1 cellular context compared by ENCODE assay signal in the genomic region with DNA sequence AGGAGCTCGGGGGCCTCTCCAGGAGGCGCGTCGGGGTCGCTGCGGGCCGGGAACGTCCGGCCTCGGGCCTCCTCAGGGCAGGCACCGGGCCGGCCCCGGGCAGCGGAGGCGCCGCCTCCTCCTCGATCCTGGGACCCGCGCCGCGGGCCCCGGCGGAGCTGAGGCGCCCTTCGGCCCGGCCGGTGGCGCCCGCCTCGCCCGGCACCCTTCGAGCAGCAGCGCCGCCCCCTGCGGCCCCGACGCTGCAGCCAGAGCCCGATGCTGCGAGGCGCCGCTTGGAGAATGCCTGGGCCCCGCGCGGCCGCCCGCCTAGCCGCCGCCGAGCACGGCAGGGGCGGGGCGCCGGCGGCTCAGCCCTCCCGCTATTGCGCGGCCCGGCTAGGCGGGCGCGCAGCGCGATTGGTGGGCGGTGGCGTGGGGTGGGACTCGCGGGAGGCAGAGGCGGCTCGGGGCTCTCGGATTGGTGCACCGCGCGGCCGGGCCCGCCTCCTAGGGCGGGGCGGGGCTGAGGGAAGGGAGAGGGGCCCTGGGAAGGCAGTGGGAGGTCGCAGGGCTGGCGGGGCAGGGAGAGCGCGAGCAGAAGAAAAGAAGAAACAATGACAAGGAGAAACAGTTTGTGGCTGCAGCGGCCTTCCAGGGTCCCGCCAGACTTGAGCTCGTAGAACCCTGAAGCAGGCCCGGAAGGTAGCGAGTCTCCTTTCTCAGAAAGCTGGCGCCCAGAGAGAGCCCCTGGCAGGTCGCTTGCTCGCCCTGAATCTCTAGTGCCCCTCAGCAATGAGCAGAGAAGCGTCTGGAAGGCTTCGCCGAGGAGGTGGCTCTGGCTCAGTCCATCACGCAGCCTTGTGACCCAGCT.
TF ChIP-seq lines count a peak whose summit lies in the region.

EEIG1 (minus strand) TSS at position 284 of the 853 bp plus-strand sequence. CDS start 852 bp downstream, outside the sequence.

TF ChIP-seq in HepG2, 621 proteins besides CTCF, POLR2A, EP300 and RAD21 (continued from another document and continues in another):
- TF ChIP-seq ATF4 (CRISPR knock-in tag; IDR thresholded peaks at IDR 0.05) (no peak), ZNF777 (CRISPR knock-in tag; IDR thresholded peaks at IDR 0.05) (no peak), MAFG (CRISPR knock-in tag; IDR thresholded peaks at IDR 0.05) (no peak), TSC22D2 (CRISPR knock-in tag; IDR thresholded peaks at IDR 0.05; ENCODE audit: borderline replicate concordance) (no peak), POLR2AphosphoS5 (IDR thresholded peaks at IDR 0.05; ENCODE audit: low read depth, low read length) (peak; percentile 85), IRF2 (CRISPR knock-in tag; IDR thresholded peaks at IDR 0.05) (peak; percentile 20; the same call in 1 of the 2 replicates), ZNF414 (CRISPR knock-in tag; IDR thresholded peaks at IDR 0.05) (no peak), BRCA1 (CRISPR knock-in tag; IDR thresholded peaks at IDR 0.05) (no peak), ZNF235 (CRISPR knock-in tag; IDR thresholded peaks at IDR 0.05; ENCODE audit: borderline replicate concordance) (no peak), TCF7 (IDR thresholded peaks at IDR 0.05; ENCODE audit: low read depth) (no peak), PAXIP1 (CRISPR knock-in tag; conservative IDR thresholded peaks at IDR 0.05) (no peak), ZNF260 (CRISPR knock-in tag; IDR thresholded peaks at IDR 0.05; ENCODE audit: borderline replicate concordance, low read depth) (no peak), PHB2 (IDR thresholded peaks at IDR 0.05; ENCODE audit: partially characterized antibody) (no peak), KDM5A (IDR thresholded peaks at IDR 0.05; ENCODE audit: borderline replicate concordance, low read length) (no peak), ATF7-NPFF (CRISPR knock-in tag; IDR thresholded peaks at IDR 0.05; ENCODE audit: low read depth) (0 out of 2 replicates have a peak, but pooled peaks have one; percentile 48), MAFF (IDR thresholded peaks at IDR 0.05; ENCODE audit: low read depth, low read length) (no peak), SP2 (CRISPR knock-in tag; IDR thresholded peaks at IDR 0.05) (peak; percentile 91), ZNF20 (CRISPR knock-in tag; IDR thresholded peaks at IDR 0.05) (no peak), ZNF7 (CRISPR knock-in tag; IDR thresholded peaks at IDR 0.05) (no peak), AKNA (CRISPR knock-in tag; IDR thresholded peaks at IDR 0.05; ENCODE audit: borderline replicate concordance) (no peak), ZNF713 (CRISPR knock-in tag; IDR thresholded peaks at IDR 0.05) (no peak), ZNF883 (CRISPR knock-in tag; IDR thresholded peaks at IDR 0.05; ENCODE audit: not compliant biosample characterization) (no peak), GABPB1 (CRISPR knock-in tag; IDR thresholded peaks at IDR 0.05) (peak; percentile 52; the same call in 1 of the 2 replicates), FOXP1 (IDR thresholded peaks at IDR 0.05) (no peak), FOXP1 (CRISPR knock-in tag; IDR thresholded peaks at IDR 0.05) (no peak), SP1 (IDR thresholded peaks at IDR 0.05) (no peak), SP1 (CRISPR knock-in tag; IDR thresholded peaks at IDR 0.05) (peak; percentile 90), SCMH1 (CRISPR knock-in tag; IDR thresholded peaks at IDR 0.05; ENCODE audit: borderline replicate concordance) (no peak), GABPA (IDR thresholded peaks at IDR 0.05; ENCODE audit: low read depth, low read length) (no peak), GABPA (CRISPR knock-in tag; IDR thresholded peaks at IDR 0.05; ENCODE audit: low read depth) (no peak), NR2F2 (IDR thresholded peaks at IDR 0.05; ENCODE audit: borderline replicate concordance, low read depth) (no peak), IRX3 (CRISPR knock-in tag; IDR thresholded peaks at IDR 0.05; ENCODE audit: borderline replicate concordance, low read depth) (no peak), KMT2A (CRISPR knock-in tag; IDR thresholded peaks at IDR 0.05) (no peak), ZNF709 (CRISPR knock-in tag; IDR thresholded peaks at IDR 0.05) (no peak), HNF1A (IDR thresholded peaks at IDR 0.05; ENCODE audit: low read depth) (no peak), HNF1A (CRISPR knock-in tag; IDR thresholded peaks at IDR 0.05; ENCODE audit: borderline replicate concordance) (no peak), ZIK1 (CRISPR knock-in tag; IDR thresholded peaks at IDR 0.05; ENCODE audit: borderline replicate concordance, low read depth) (no peak), ZNF292 (CRISPR knock-in tag; IDR thresholded peaks at IDR 0.05; ENCODE audit: borderline replicate concordance, low read depth) (no peak), ZNF264 (CRISPR knock-in tag; IDR thresholded peaks at IDR 0.05) (no peak)
- TF ChIP-seq, protein P1, sequence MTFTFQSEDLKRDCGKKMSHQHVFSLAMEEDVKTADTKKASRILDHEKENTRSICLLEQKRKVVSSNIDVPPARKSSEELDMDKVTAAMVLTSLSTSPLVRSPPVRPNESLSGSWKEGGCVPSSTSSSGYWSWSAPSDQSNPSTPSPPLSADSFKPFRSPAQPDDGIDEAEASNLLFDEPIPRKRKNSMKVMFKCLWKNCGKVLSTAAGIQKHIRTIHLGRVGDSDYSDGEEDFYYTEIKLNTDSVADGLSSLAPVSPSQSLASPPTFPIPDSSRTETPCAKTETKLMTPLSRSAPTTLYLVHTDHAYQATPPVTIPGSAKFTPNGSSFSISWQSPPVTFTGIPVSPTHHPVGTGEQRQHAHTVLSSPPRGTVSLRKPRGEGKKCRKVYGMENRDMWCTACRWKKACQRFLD (CRISPR knock-in tag; IDR thresholded peaks at IDR 0.05; ENCODE audit: borderline replicate concordance): no peak
- TF ChIP-seq, protein P2, sequence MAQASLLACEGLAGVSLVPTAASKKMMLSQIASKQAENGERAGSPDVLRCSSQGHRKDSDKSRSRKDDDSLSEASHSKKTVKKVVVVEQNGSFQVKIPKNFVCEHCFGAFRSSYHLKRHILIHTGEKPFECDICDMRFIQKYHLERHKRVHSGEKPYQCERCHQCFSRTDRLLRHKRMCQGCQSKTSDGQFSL (CRISPR knock-in tag; IDR thresholded peaks at IDR 0.05): no peak
- TF ChIP-seq, protein P3, sequence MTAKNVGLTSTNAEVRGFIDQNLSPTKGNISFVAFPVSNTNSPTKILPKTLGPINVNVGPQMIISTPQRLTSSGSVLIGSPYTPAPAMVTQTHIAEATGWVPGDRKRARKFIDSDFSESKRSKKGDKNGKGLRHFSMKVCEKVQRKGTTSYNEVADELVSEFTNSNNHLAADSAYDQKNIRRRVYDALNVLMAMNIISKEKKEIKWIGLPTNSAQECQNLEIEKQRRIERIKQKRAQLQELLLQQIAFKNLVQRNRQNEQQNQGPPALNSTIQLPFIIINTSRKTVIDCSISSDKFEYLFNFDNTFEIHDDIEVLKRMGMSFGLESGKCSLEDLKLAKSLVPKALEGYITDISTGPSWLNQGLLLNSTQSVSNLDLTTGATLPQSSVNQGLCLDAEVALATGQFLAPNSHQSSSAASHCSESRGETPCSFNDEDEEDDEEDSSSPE (CRISPR knock-in tag; IDR thresholded peaks at IDR 0.05): peak; percentile 40; the same call in 1 of the 2 replicates
- TF ChIP-seq, protein P4, sequence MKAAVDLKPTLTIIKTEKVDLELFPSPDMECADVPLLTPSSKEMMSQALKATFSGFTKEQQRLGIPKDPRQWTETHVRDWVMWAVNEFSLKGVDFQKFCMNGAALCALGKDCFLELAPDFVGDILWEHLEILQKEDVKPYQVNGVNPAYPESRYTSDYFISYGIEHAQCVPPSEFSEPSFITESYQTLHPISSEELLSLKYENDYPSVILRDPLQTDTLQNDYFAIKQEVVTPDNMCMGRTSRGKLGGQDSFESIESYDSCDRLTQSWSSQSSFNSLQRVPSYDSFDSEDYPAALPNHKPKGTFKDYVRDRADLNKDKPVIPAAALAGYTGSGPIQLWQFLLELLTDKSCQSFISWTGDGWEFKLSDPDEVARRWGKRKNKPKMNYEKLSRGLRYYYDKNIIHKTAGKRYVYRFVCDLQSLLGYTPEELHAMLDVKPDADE (CRISPR knock-in tag; IDR thresholded peaks at IDR 0.05): no peak
